ENCODE assay signal across 1 cellular context in the genomic region with DNA sequence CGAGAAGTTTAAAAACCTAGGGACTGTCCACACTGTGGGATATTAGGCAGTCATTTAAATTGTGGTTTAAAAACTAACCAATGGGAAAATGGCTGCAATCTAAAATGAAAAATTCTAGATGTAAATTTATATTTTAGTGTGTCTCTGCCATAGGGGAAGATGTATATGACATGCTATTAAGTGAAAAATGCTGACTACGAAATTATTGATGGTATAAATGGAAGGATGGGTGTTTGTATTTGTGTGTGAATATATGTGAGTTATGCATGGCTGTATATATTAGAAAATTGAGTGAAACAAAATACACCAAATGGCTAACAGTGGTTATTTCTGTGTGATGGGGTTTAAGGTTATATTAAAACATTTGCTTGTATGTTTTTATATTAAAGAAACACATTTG.
A peak's percentile ranks its signal among the peaks of the same experiment; 100 is the strongest.
TF ChIP-seq lines count a peak whose summit lies in the region.

No MANE protein-coding gene starts in this region.

TF ChIP-seq in K562, 482 proteins besides CTCF, POLR2A, EP300 and RAD21 (continued from another document):
- TF ChIP-seq, protein P1, sequence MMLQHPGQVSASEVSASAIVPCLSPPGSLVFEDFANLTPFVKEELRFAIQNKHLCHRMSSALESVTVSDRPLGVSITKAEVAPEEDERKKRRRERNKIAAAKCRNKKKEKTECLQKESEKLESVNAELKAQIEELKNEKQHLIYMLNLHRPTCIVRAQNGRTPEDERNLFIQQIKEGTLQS (IDR thresholded peaks at IDR 0.05) = no peak
- TF ChIP-seq, protein P1 (CRISPR knock-in tag; conservative IDR thresholded peaks at IDR 0.05) = no peak
- TF ChIP-seq MAFG (tag; conservative IDR thresholded peaks at IDR 0.05) (peak; percentile 71), ZBTB8A (IDR thresholded peaks at IDR 0.05; ENCODE audit: partially characterized antibody) (no peak), C11orf30 (IDR thresholded peaks at IDR 0.05; ENCODE audit: low read depth) (peak; percentile 69), MAFF (IDR thresholded peaks at IDR 0.05; ENCODE audit: low read length) (peak; percentile 81), MAFK (IDR thresholded peaks at IDR 0.05; ENCODE audit: low read length) (peak; percentile 84), FOXM1 (IDR thresholded peaks at IDR 0.05; ENCODE audit: low read depth) (no peak), FOXM1 (CRISPR knock-in tag; IDR thresholded peaks at IDR 0.05; ENCODE audit: low read depth) (no peak), ZNF778 (CRISPR knock-in tag; IDR thresholded peaks at IDR 0.05) (no peak)
- TF ChIP-seq, protein P2, sequence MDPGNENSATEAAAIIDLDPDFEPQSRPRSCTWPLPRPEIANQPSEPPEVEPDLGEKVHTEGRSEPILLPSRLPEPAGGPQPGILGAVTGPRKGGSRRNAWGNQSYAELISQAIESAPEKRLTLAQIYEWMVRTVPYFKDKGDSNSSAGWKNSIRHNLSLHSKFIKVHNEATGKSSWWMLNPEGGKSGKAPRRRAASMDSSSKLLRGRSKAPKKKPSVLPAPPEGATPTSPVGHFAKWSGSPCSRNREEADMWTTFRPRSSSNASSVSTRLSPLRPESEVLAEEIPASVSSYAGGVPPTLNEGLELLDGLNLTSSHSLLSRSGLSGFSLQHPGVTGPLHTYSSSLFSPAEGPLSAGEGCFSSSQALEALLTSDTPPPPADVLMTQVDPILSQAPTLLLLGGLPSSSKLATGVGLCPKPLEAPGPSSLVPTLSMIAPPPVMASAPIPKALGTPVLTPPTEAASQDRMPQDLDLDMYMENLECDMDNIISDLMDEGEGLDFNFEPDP (CRISPR knock-in tag; IDR thresholded peaks at IDR 0.05) = no peak
